In genomic region chr15:83436513-83437158, GRCh38 we compare ENCODE assay signal across 8 cellular contexts. TPM values are rescaled to one million over a fixed set of nuclear protein-coding genes. Genes with fewer than 3 reads are reported as not detected.
DNase-seq lines count a peak whose midpoint lies in the region; ATAC-seq and TF ChIP-seq lines count a peak whose summit lies in the region.

No MANE protein-coding gene starts in this region.

- POLR2A ChIA-PET in WTC11 (lab: Charles Lee), result interaction anchor here (0.9 kb wide), 1 partner anchor 190 kb away, joined by 3 read pairs; no protein-coding TSS in a partner anchor

- ATAC-seq in WTC11 (peak; percentile 88), GM19397 (IDR thresholded peaks at IDR 0.05; ENCODE audit: unreplicated experiment) (no peak)

- no peaks in the 10 kb centered on the region for H3K36me3 Mint-ChIP-seq in WTC11

- H3K27me3 ChIP-seq in kidney epithelial cell (ENCODE audit: control insufficient read depth, insufficient read depth, low read length), result no peaks in the 10 kb centered on the region

- H3K9me3 Mint-ChIP-seq in WTC11, result no peaks in the 10 kb centered on the region

- no peak for TF ChIP-seq POLR2A in lower leg skin (IDR thresholded peaks at IDR 0.05)

- no peak overlapping the region for H3K4me3 ChIP-seq in kidney epithelial cell (ENCODE audit: low read depth, low read length)
- no peak overlapping the region for H3K4me3 ChIP-seq in lower leg skin (ENCODE audit: low read depth, poor library complexity, severe bottlenecking)

- TF ChIP-seq CTCF in WTC11 (IDR thresholded peaks at IDR 0.05), result peak; percentile 42
- TF ChIP-seq CTCF in kidney epithelial cell (IDR thresholded peaks at IDR 0.05; ENCODE audit: insufficient read depth, low read length, poor library complexity, severe bottlenecking), result peak; percentile 67
- no peak for TF ChIP-seq CTCF in lower leg skin (IDR thresholded peaks at IDR 0.05)

- H3K27me3 Mint-ChIP-seq in WTC11 (ENCODE audit: low read depth), result no peaks in the 10 kb centered on the region

- CTCF ChIA-PET in WTC11 (lab: Charles Lee), result interaction anchor here (0.6 to 10.2 kb wide), 30 partner anchors 8 to 425 kb away, joined by 3 to 219 read pairs (median 4); partner anchors contain the start of genes C15orf40, SH3GL3 and TM6SF1

- H3K36me3 ChIP-seq in kidney epithelial cell (ENCODE audit: control insufficient read depth, insufficient read depth, low read length), result no peaks in the 10 kb centered on the region

- 7 to 20% methylated on average over 6 of the region's 6 CpGs for WGBS in lower leg skin, 2 donors

- DNase-seq in COR-L47 (lab: John Stamatoyannopoulos, UW) (peak; percentile 40), HuH-7 (ENCODE audit: low spot score) (peak; percentile 58), WTC11 (ENCODE audit: low spot score) (no peak), kidney epithelial cell (ENCODE audit: low read depth) (peak; percentile 23), lower leg skin (ENCODE audit: low spot score in 2 of 2) (no peak), NCI-H1436 treated with DMSO at 0.1 percent for 48 hours (lab: John Stamatoyannopoulos, UW) (no peak)
- no peak for DNase-seq in activated naive CD4-positive, alpha-beta T cell (lab: John Stamatoyannopoulos, UW)

- H3K4me3 Mint-ChIP-seq in WTC11, result no peak overlapping the region

- intact Hi-C loops in lower leg skin (cut with DNase I; ENCODE audit: low total_unique reads), result loop anchor here (10.0 kb wide), 1 partner anchor 588 kb away; no protein-coding TSS in a partner anchor

- H3K27ac Mint-ChIP-seq in WTC11, result no peak overlapping the region

- peaks cover 8% of the 10 kb centered on the region for H3K4me1 Mint-ChIP-seq in WTC11

TF ChIP-seq in WTC11, 78 proteins besides CTCF, POLR2A, EP300 and RAD21:
- no peak for TF ChIP-seq SOX15 (CRISPR knock-in tag; IDR thresholded peaks at IDR 0.05)
- TF ChIP-seq NFYB (CRISPR knock-in tag; conservative IDR thresholded peaks at IDR 0.05; ENCODE audit: low read depth), result no peak
- TF ChIP-seq ZNF317 (CRISPR knock-in tag; IDR thresholded peaks at IDR 0.05; ENCODE audit: borderline replicate concordance, low read depth), result peak; percentile 59; the same call in 1 of the 2 replicates

RNA-seq across cellular contexts. Expression of gene SH3GL3, which starts 10.5 kb away (rescaled TPM):
- total RNA-seq in WTC11 (2021) (7.8 to 9.2 TPM (median 8.0 TPM) in 3 replicates), kidney epithelial cell (0.75 and 1.0 TPM in 2 replicates), lower leg skin (1 to 10 TPM in 1 of 4 donors, under 1 TPM in 2, not detected in 1; 0.84 to 1.1 (median 0.97) TPM)

Comparison
In these comparisons a context has a peak if more than half of its experiments do, and no peak if none do; other contexts are left out.
1. DNase-seq: peak in COR-L47 (single experiment), HuH-7 (single experiment) and kidney epithelial cell (single experiment); none in WTC11 (single experiment), lower leg skin (0 of 2), NCI-H1436 treated with DMSO at 0.1 percent for 48 hours (single experiment) and activated naive CD4-positive, alpha-beta T cell (0 of 4).
2. CTCF ChIP-seq: peak in WTC11 (single experiment) and kidney epithelial cell (single experiment); none in lower leg skin (0 of 3).